8 cellular contexts compared by ENCODE assay signal in the genomic region with DNA sequence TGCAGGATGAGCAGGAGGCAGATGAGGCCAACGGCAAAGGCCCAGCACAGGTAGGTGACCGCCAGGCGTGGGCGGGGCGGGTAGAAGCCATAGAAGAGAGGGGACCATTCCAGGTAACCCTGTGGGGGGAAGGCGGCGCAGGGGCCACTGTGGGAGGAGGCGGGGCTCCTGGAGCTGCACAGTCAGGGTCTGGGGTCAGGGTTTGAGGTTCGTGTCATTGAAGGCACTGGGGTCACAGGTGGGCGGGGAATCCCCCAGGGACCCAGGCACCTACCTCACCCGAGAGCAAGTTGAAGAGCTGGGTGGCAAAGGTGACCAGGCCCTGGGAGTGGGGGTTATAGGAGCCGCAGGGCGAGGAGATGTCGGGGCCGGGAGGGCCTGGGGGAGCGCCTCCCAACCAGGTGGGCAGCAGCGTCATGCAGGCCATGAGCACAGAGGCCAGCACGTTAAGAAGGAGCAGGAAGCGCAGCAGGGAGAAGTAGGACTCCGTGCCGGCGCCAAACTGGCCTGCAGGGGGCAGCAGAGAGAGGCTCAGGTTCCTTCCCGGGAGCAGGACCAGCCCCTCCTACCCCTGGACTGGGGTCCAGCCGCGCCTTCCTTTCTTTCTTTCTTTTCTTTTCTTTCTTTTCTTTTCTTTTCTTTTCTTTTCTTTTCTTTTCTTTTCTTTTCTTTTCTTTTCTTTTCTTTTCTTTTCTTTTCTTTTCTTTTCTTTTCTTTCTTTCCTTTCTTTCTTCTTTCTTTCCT. TPM values are rescaled to one million over a fixed set of nuclear protein-coding genes. Genes with fewer than 3 reads are reported as not detected.
DNase-seq lines count a peak whose midpoint lies in the region; ATAC-seq and TF ChIP-seq lines count a peak whose summit lies in the region.

No MANE protein-coding gene starts in this region.

- H3K9me3 ChIP-seq in CD4-positive, alpha-beta T cell (ENCODE audit: control insufficient read depth, low read length), result no peaks in the 10 kb centered on the region

- H3K4me1 Mint-ChIP-seq in CD4-positive, alpha-beta T cell (ENCODE audit: low read depth), result peaks cover 12% of the 10 kb centered on the region

- no peaks in the 10 kb centered on the region for H3K27me3 ChIP-seq in CD4-positive, alpha-beta T cell (ENCODE audit: control insufficient read depth, insufficient read depth, low read length)

- POLR2A ChIA-PET in CD4-positive, alpha-beta T cell (lab: Charles Lee), result interaction anchor here (0.7 to 1.3 kb wide), 4 partner anchors 9 to 280 kb away, joined by 3 to 7 read pairs (median 4); a partner anchor contains a TSS

- H3K4me3 ChIP-seq in HFF-Myc (replicated peaks; ENCODE audit: low read depth, low read length), result no peak overlapping the region
- H3K4me3 ChIP-seq in WI38 (ENCODE audit: low read depth, low read length), result no peak overlapping the region

- no peaks in the 10 kb centered on the region for H3K27me3 Mint-ChIP-seq in CD4-positive, alpha-beta T cell

- peak; percentile 79 to 94 (median 89) for DNase-seq in CD4-positive, alpha-beta T cell
- DNase-seq in HFF-Myc (ENCODE audit: extremely low read depth, low read depth), result peak; percentile 70
- peak; percentile 75 for DNase-seq in NCI-H226
- peak; percentile 48 for DNase-seq in brain pericyte (ENCODE audit: low read depth, low spot score)
- DNase-seq in islet precursor cell, result peak; percentile 96
- DNase-seq in stimulated activated CD4-positive, alpha-beta T cell treated with anti-CD3 and anti-CD28 coated beads, Interleukin-1b, Interleukin-23, amount 100 ng/mL, for 24 hours (ENCODE audit: low read depth in 4 of 4, low spot score in 1 of 4), result peak; percentile 83 to 95 (median 90)

- H3K9me3 Mint-ChIP-seq in CD4-positive, alpha-beta T cell, result no peaks in the 10 kb centered on the region

- no peak overlapping the region for H3K4me3 Mint-ChIP-seq in CD4-positive, alpha-beta T cell

- CTCF ChIA-PET in CD4-positive, alpha-beta T cell (lab: Charles Lee), result interaction anchor here (0.6 to 2.0 kb wide), 13 partner anchors 8 to 302 kb away, joined by 3 to 20 read pairs (median 4); a partner anchor contains a TSS

- H3K36me3 Mint-ChIP-seq in CD4-positive, alpha-beta T cell (ENCODE audit: low read depth), result no peaks in the 10 kb centered on the region

- H3K27ac ChIP-seq in CD4-positive, alpha-beta T cell (ENCODE audit: low read depth, low read length), result no peak overlapping the region

- intact Hi-C loops in CD4-positive, alpha-beta T cell (cut with DNase I, micrococcal nuclease), result loop anchor here (1.0 to 2.0 kb wide), 4 partner anchors 20 to 224 kb away; a partner anchor contains a TSS

- H3K27ac Mint-ChIP-seq in CD4-positive, alpha-beta T cell, result no peak overlapping the region

- TF ChIP-seq CTCF in CD4-positive, alpha-beta T cell (IDR thresholded peaks at IDR 0.05), result peak; percentile 80
- TF ChIP-seq CTCF in HFF-Myc (IDR thresholded peaks at IDR 0.05; ENCODE audit: low read depth, low read length, missing control alignments) (peak; percentile 85), WI38 (IDR thresholded peaks at IDR 0.05; ENCODE audit: low read depth, low read length) (peak; percentile 79)

- peak; percentile 83 for ATAC-seq in CD4-positive, alpha-beta T cell (ENCODE audit: poor library complexity)
- no peak for ATAC-seq in GM21526 (IDR thresholded peaks at IDR 0.05; ENCODE audit: low FRiP score, unreplicated experiment)

RNA-seq across cellular contexts. Expression of a gene that starts 4.6 kb away (rescaled TPM):
- 1 to 10 TPM in 1 of 2 experiments, under 1 TPM in 1; 0.84 to 1.5 TPM for total RNA-seq in CD4-positive, alpha-beta T cell

RNA-seq across cellular contexts. Expression of a gene that starts 8.8 kb away (rescaled TPM):
- 10 to 100 TPM; 14.4 to 16.0 TPM for total RNA-seq in CD4-positive, alpha-beta T cell

RNA-seq across cellular contexts. Expression of a gene that starts 21.0 kb away (rescaled TPM):
- 10 to 100 TPM; 13.7 to 18.0 TPM for total RNA-seq in CD4-positive, alpha-beta T cell

RNA-seq across cellular contexts. Expression of a gene that starts 22.8 kb away (rescaled TPM):
- total RNA-seq in CD4-positive, alpha-beta T cell, result 1 to 10 TPM; 8.4 to 8.6 TPM

RNA-seq across cellular contexts. Expression of a gene that starts 30.8 kb away (rescaled TPM):
- 10 to 100 TPM; 26.7 to 28.7 TPM for total RNA-seq in CD4-positive, alpha-beta T cell
